Comparison of ENCODE assay signal across 1 cellular context in genomic region chr6:663788-664187, GRCh38. TPM values are rescaled to one million over a fixed set of nuclear protein-coding genes. Genes with fewer than 3 reads are reported as not detected.
"Had no signal": no experiment of that assay in that cellular context is flagged by ENCODE, and none has a peak within 500 bp of the region (broad histone marks: within the 10 kb centered on the region; RNA-seq: fewer than 3 reads in every experiment).

No MANE protein-coding gene starts in this region.

RNA-seq across cellular contexts. Expression of gene HUS1B, which starts 6.9 kb away (rescaled TPM):
- polyA plus RNA-seq: right cardiac atrium had no signal
